ENCODE assay signal across 23 cellular contexts in genomic region chr2:52695731-52696130, GRCh38.
"Had no signal": no experiment of that assay in that cellular context is flagged by ENCODE, and none has a peak within 500 bp of the region (broad histone marks: within the 10 kb centered on the region; RNA-seq: fewer than 3 reads in every experiment).

No MANE protein-coding gene starts in this region.

- H3K9me3 ChIP-seq: MG63, SJSA1 had no signal

- H3K4me3 ChIP-seq: MG63, SJSA1, SK-N-MC had no signal

- H3K27me3 ChIP-seq: MG63, SJSA1 had no signal

- H3K4me1 ChIP-seq: SJSA1 had no signal

- H3K36me3 ChIP-seq: MG63, SJSA1 had no signal

- FAIRE-seq: RCC 7860 had no signal

- DNase-seq: Karpas-422, KG1, MG63, NCI-H1092, NCI-H1105 treated with DMSO at 0.1 percent for 48 hours, NCI-H1417 treated with DMSO at 0.1 percent for 48 hours, NCI-H146, NCI-H1694 treated with DMSO at 0.1 percent for 48 hours, NCI-H1930, NCI-H2081, NCI-H2107, NCI-H226, NCI-H446, NCI-H510A, NCI-H524 treated with DMSO at 0.1 percent for 48 hours, NCI-H69, NCI-H774, Right ventricle myocardium superior, RPMI8226, SIG-M5 had no signal

- H3K27ac ChIP-seq: SJSA1, SK-N-MC had no signal
